ENCODE assay signal across 25 cellular contexts in the genomic region with DNA sequence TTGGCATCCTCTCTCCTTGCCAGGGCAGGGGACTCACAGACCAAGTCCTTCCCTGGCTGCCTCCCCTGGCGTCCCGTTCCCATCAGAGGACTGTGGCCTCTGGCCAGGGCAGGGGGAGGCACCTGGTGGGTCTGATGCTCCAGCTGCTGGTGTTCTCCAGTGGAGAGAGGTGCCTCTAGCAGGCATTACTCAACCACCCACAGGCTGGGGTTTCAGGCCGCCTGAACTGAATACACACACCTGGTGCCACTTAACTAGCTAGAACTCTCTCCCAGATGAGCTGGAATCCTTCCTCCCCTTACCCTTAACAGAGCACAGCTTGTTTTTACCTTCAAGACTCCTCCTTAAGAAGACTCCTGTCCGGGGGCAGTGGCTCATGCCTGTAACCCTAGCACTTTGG. TPM values are rescaled to one million over a fixed set of nuclear protein-coding genes. Genes with fewer than 3 reads are reported as not detected.
A peak's percentile ranks its signal among the peaks of the same experiment; 100 is the strongest.
DNase-seq lines count a peak whose midpoint lies in the region; ATAC-seq, FAIRE-seq and TF ChIP-seq lines count a peak whose summit lies in the region.
"Had no signal": no experiment of that assay in that cellular context is flagged by ENCODE, and none has a peak within 500 bp of the region (broad histone marks: within the 10 kb centered on the region; RNA-seq: fewer than 3 reads in every experiment).

No MANE protein-coding gene starts in this region.

- intact Hi-C loops in PC-9 (cut with micrococcal nuclease; ENCODE audit: unreplicated experiment) = no loop called here
- intact Hi-C loops in cardiac septum (cut with DNase I) = no loop called here

- no peak for ATAC-seq in GM21529 (IDR thresholded peaks at IDR 0.05; ENCODE audit: unreplicated experiment)
- ATAC-seq: activated CD8-positive, alpha-beta memory T cell treated with anti-CD3 and anti-CD28 coated beads, Interleukin-2, amount 10 ng/mL, durations not matched to agents 7 days and 5 days; activated naive CD4-positive, alpha-beta T cell treated with anti-CD3 and anti-CD28 coated beads, Interleukin-2, amount 50 U/mL, for 72 hours; GM12878; left cardiac atrium; natural killer cell treated with Interleukin-12 subunit alpha and Interleukin-12 subunit beta and Interleukin-15 and Interleukin-18, amount 100 ng/mL, for 72 hours had no signal

- H3K27me3 ChIP-seq in PC-9 (ENCODE audit: insufficient read depth, low read depth) (peaks cover 91% of the 10 kb centered on the region), neural progenitor cell (no peaks in the 10 kb centered on the region)

- H2AFZ ChIP-seq in PC-9 (peak overlapping the region; percentile 29; the same call in 1 of the 2 replicates), neural progenitor cell (replicated peaks) (no peak overlapping the region)

- no peak overlapping the region for H3K4me3 Mint-ChIP-seq in neural progenitor cell
- H3K4me3 Mint-ChIP-seq: activated CD8-positive, alpha-beta memory T cell treated with anti-CD3 and anti-CD28 coated beads, Interleukin-2, amount 10 ng/mL, durations not matched to agents 7 days and 5 days; CD4-positive, CD25-positive, alpha-beta regulatory T cell; natural killer cell treated with Interleukin-12 subunit alpha and Interleukin-12 subunit beta and Interleukin-15 and Interleukin-18, amount 100 ng/mL, for 72 hours had no signal

- H3K27ac Mint-ChIP-seq in neural progenitor cell = peak overlapping the region; percentile 17
- H3K27ac Mint-ChIP-seq: activated CD8-positive, alpha-beta memory T cell treated with anti-CD3 and anti-CD28 coated beads, Interleukin-2, amount 10 ng/mL, durations not matched to agents 7 days and 5 days; activated naive CD4-positive, alpha-beta T cell treated with anti-CD3 and anti-CD28 coated beads, Interleukin-2, amount 50 U/mL, for 72 hours; CD4-positive, CD25-positive, alpha-beta regulatory T cell; natural killer cell treated with Interleukin-12 subunit alpha and Interleukin-12 subunit beta and Interleukin-15 and Interleukin-18, amount 100 ng/mL, for 72 hours had no signal

- H3K4me1 ChIP-seq in PC-9 (replicated peaks; ENCODE audit: insufficient read depth) (no peaks in the 10 kb centered on the region), neural progenitor cell (peaks cover 7% of the 10 kb centered on the region)

- H4K20me1 ChIP-seq in PC-9 (ENCODE audit: insufficient read depth) = no peaks in the 10 kb centered on the region
- no peaks in the 10 kb centered on the region for H4K20me1 ChIP-seq in neural progenitor cell (ENCODE audit: low read depth)

- H3F3A ChIP-seq in PC-9 (ENCODE audit: insufficient read depth, low read depth) (no peaks in the 10 kb centered on the region), neural progenitor cell (ENCODE audit: low read depth) (no peaks in the 10 kb centered on the region)

- DNase-seq in COLO668 (lab: John Stamatoyannopoulos, UW; ENCODE audit: unreplicated experiment) = peak; percentile 52
- DNase-seq in NCI-H187 (lab: John Stamatoyannopoulos, UW) = peak; percentile 29 to 46
- peak in 1 of 2 experiments; percentile 26 for DNase-seq in PC-9
- DNase-seq in neural progenitor cell (ENCODE audit: low spot score) = no peak
- DNase-seq in NCI-H82 treated with DMSO at 0.1 percent for 48 hours (lab: John Stamatoyannopoulos, UW; ENCODE audit: unreplicated experiment) = no peak
- DNase-seq in cardiac septum (ENCODE audit: low spot score) = no peak
- DNase-seq in GM19239 (ENCODE audit: insufficient read length, low spot score) = no peak
- DNase-seq: activated CD4-positive, alpha-beta T cell treated with anti-CD3 and anti-CD28 coated beads for 4 hours; activated CD8-positive, alpha-beta memory T cell treated with anti-CD3 and anti-CD28 coated beads, Interleukin-2, amount 10 ng/mL, durations not matched to agents 7 days and 5 days; aorta; caudate nucleus; CD4-positive, CD25-positive, alpha-beta regulatory T cell; DND-41; head of caudate nucleus; KG1; left cardiac atrium; NCI-H1694 treated with DMSO at 0.1 percent for 48 hours; NCI-H526 treated with DMSO at 0.1 percent for 48 hours; OCI-M1 had no signal

- H3K27ac ChIP-seq in PC-9 = no peak overlapping the region
- H3K27ac ChIP-seq in neural progenitor cell = no peak overlapping the region

- H3K9me3 ChIP-seq in PC-9 (ENCODE audit: insufficient read depth, low read depth) = no peaks in the 10 kb centered on the region
- H3K9me3 ChIP-seq in neural progenitor cell (ENCODE audit: low read depth) = no peaks in the 10 kb centered on the region

- TF ChIP-seq CTCF in PC-9 (conservative IDR thresholded peaks at IDR 0.05) = no peak
- TF ChIP-seq CTCF in neural progenitor cell (IDR thresholded peaks at IDR 0.05) = no peak

- H3K27me3 Mint-ChIP-seq in neural progenitor cell (ENCODE audit: insufficient read depth, low read depth) = peaks cover 8% of the 10 kb centered on the region

- H3K4me2 ChIP-seq in PC-9 = peak overlapping the region; percentile 15; the same call in 1 of the 2 replicates
- no peak overlapping the region for H3K4me2 ChIP-seq in neural progenitor cell

- H3K36me3 ChIP-seq in PC-9 (ENCODE audit: low read depth) (no peaks in the 10 kb centered on the region), neural progenitor cell (no peaks in the 10 kb centered on the region)

- H3K4me3 ChIP-seq in PC-9 (no peak overlapping the region), neural progenitor cell (no peak overlapping the region)
- H3K4me3 ChIP-seq: GM12878 had no signal

- POLR2A ChIA-PET in PC-9 (lab: Charles Lee; ENCODE audit: unreplicated experiment) = no interaction called here

- no peaks in the 10 kb centered on the region for H3K36me3 Mint-ChIP-seq in neural progenitor cell
- H3K36me3 Mint-ChIP-seq: activated CD8-positive, alpha-beta memory T cell treated with anti-CD3 and anti-CD28 coated beads, Interleukin-2, amount 10 ng/mL, durations not matched to agents 7 days and 5 days; activated naive CD4-positive, alpha-beta T cell treated with anti-CD3 and anti-CD28 coated beads, Interleukin-2, amount 50 U/mL, for 72 hours; CD4-positive, CD25-positive, alpha-beta regulatory T cell; natural killer cell treated with Interleukin-12 subunit alpha and Interleukin-12 subunit beta and Interleukin-15 and Interleukin-18, amount 100 ng/mL, for 72 hours had no signal

- H3K9me3 Mint-ChIP-seq in neural progenitor cell = peaks cover 3% of the 10 kb centered on the region
- H3K9me3 Mint-ChIP-seq: activated naive CD4-positive, alpha-beta T cell treated with anti-CD3 and anti-CD28 coated beads, Interleukin-2, amount 50 U/mL, for 72 hours; natural killer cell treated with Interleukin-12 subunit alpha and Interleukin-12 subunit beta and Interleukin-15 and Interleukin-18, amount 100 ng/mL, for 72 hours had no signal

- peaks cover 16% of the 10 kb centered on the region for H3K4me1 Mint-ChIP-seq in neural progenitor cell
- H3K4me1 Mint-ChIP-seq: activated CD8-positive, alpha-beta memory T cell treated with anti-CD3 and anti-CD28 coated beads, Interleukin-2, amount 10 ng/mL, durations not matched to agents 7 days and 5 days; CD4-positive, CD25-positive, alpha-beta regulatory T cell had no signal

- BruUV-seq in PC-9 (replicated peaks; lab: Mats Ljungman, UMichigan) = no TSS peak

- CTCF ChIA-PET in PC-9 (lab: Charles Lee) = no interaction called here

- H3K9me2 ChIP-seq in PC-9 (ENCODE audit: insufficient read depth) = no peaks in the 10 kb centered on the region

- no peak for FAIRE-seq in GM19239 (lab: Jason Lieb, UNC)
- FAIRE-seq: GM12878 had no signal

- no peak overlapping the region for H3K9ac ChIP-seq in neural progenitor cell

- H3K79me2 ChIP-seq in PC-9 (ENCODE audit: low read depth) (no peaks in the 10 kb centered on the region), neural progenitor cell (ENCODE audit: low read depth) (no peaks in the 10 kb centered on the region)

RNA-seq across cellular contexts. Expression of a gene that starts 37.7 kb away (rescaled TPM):
- total RNA-seq in PC-9 (2021) (not detected in 2 replicates), neural progenitor cell (ENCODE audit: low replicate concordance) (not detected in 2 replicates), cardiac septum (not detected)
- total RNA-seq: activated CD8-positive, alpha-beta memory T cell treated with anti-CD3 and anti-CD28 coated beads, Interleukin-2, amount 10 ng/mL, durations not matched to agents 7 days and 5 days; activated naive CD4-positive, alpha-beta T cell treated with anti-CD3 and anti-CD28 coated beads, Interleukin-2, amount 50 U/mL, for 72 hours; aorta; CD4-positive, CD25-positive, alpha-beta regulatory T cell; dermis microvascular lymphatic vessel endothelial cell; GM12878; HT-29; left cardiac atrium; natural killer cell treated with Interleukin-12 subunit alpha and Interleukin-12 subunit beta and Interleukin-15 and Interleukin-18, amount 100 ng/mL, for 72 hours had no signal

Comparison
In these comparisons a context has a peak if more than half of its experiments do, and no peak if none do; other contexts are left out.
1. DNase-seq: peak in COLO668 (single experiment) and NCI-H187 (2 of 2); none in neural progenitor cell (single experiment), NCI-H82 treated with DMSO at 0.1 percent for 48 hours (single experiment), cardiac septum (single experiment) and GM19239 (single experiment).